Comparison of ENCODE assay signal across 11 cellular contexts in the genomic region with DNA sequence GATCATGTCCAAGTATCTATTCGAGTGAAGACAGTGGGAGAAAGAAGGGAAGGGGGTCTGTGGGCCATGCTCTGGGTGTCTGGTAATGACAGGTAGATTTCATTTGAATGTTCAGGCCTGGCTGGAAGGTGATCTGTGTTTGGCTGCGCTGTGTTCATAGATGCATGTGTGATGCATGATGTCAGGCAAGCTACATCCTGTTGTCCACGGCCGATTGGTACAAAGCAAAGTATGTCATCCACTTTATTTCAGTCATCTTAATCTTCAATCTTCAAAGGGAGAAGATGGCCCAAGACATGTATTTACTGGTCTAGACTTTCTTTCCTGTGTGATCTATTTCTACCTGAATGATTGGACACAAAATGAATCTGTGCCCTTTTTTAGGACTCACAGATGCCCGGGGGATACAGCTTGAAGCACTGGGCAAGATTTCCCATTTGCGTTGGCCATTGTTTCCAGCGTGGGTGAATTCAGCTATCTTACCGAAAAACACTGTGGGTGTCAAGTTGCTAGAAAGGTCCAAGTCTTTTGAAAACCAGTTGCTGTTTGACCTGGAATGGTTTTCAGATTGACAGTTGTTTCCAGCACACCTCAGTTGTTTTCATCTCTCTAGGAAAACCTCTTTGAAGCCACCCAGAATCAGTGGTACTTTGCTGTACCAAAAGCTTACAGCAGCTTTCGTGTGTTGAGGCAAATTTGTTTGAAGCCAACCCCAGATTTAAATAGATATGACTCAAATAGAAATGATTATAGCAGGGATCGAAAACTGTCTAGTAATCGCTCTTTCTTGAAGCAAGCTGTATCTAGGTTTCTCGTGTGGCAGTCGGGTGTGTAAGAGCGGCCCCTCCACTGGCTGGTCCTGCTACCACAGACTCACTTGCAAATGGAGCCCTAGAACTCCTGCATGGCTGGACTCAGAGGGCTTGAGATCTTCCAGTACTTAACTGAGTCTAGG. TPM values are rescaled to one million over a fixed set of nuclear protein-coding genes. Genes with fewer than 3 reads are reported as not detected.
DNase-seq lines count a peak whose midpoint lies in the region; ATAC-seq and TF ChIP-seq lines count a peak whose summit lies in the region.
"Had no signal": no experiment of that assay in that cellular context is flagged by ENCODE, and none has a peak within 500 bp of the region (broad histone marks: within the 10 kb centered on the region; RNA-seq: fewer than 3 reads in every experiment).

No MANE protein-coding gene starts in this region.

- DNase-seq in activated naive CD4-positive, alpha-beta T cell treated with anti-CD3 and anti-CD28 coated beads, Interleukin-2, amount 50 U/mL, for 72 hours (ENCODE audit: low spot score in 2 of 2), result no peak
- DNase-seq in activated naive CD4-positive, alpha-beta T cell treated with anti-CD3 and anti-CD28 coated beads, Interleukin-2, amount 50 U/mL, for 16 hours, result no peak
- DNase-seq in Kasumi-1 (lab: John Stamatoyannopoulos, UW), result no peak
- DNase-seq in suprapubic skin (ENCODE audit: low spot score in 2 of 2), result no peak
- DNase-seq in ecto neural progenitor cell (ENCODE audit: low spot score), result no peak
- DNase-seq: KG1, retina had no signal

- H3K27ac ChIP-seq in suprapubic skin, result no peak overlapping the region
- H3K27ac ChIP-seq: ascending aorta had no signal

- H3K9me3 ChIP-seq in suprapubic skin, result no peaks in the 10 kb centered on the region
- H3K9me3 ChIP-seq: ascending aorta had no signal

- 89% methylated on average over 14 of the region's 14 CpGs for WGBS in suprapubic skin

- H3K27me3 ChIP-seq in suprapubic skin, result no peaks in the 10 kb centered on the region
- H3K27me3 ChIP-seq: ascending aorta had no signal

- peaks cover 0 to 3% of the 10 kb centered on the region in 2 donors for H3K9me3 Mint-ChIP-seq in activated naive CD4-positive, alpha-beta T cell treated with anti-CD3 and anti-CD28 coated beads, Interleukin-2, amount 50 U/mL, for 72 hours
- no peaks in the 10 kb centered on the region for H3K9me3 Mint-ChIP-seq in stimulated activated memory B cell treated with anti-CD40 and anti-IgM and Interleukin-4, amounts not matched to agents 10 μg/mL and 1 μg/mL and 100 μg/mL, for 72 hours

- no peaks in the 10 kb centered on the region for H3K36me3 ChIP-seq in suprapubic skin
- H3K36me3 ChIP-seq: ascending aorta had no signal

- peaks cover 43% of the 10 kb centered on the region for H3K4me1 Mint-ChIP-seq in stimulated activated memory B cell treated with anti-CD40 and anti-IgM and Interleukin-4, amounts not matched to agents 10 μg/mL and 1 μg/mL and 100 μg/mL, for 72 hours

- H3K4me3 ChIP-seq in suprapubic skin, result no peak overlapping the region
- H3K4me3 ChIP-seq: ascending aorta had no signal

- no peak overlapping the region for H3K27ac Mint-ChIP-seq in activated naive CD4-positive, alpha-beta T cell treated with anti-CD3 and anti-CD28 coated beads, Interleukin-2, amount 50 U/mL, for 72 hours
- H3K27ac Mint-ChIP-seq in stimulated activated memory B cell treated with anti-CD40 and anti-IgM and Interleukin-4, amounts not matched to agents 10 μg/mL and 1 μg/mL and 100 μg/mL, for 72 hours, result no peak overlapping the region

- no peaks in the 10 kb centered on the region for H3K27me3 Mint-ChIP-seq in stimulated activated memory B cell treated with anti-CD40 and anti-IgM and Interleukin-4, amounts not matched to agents 10 μg/mL and 1 μg/mL and 100 μg/mL, for 72 hours

- peaks cover 0 to 8% of the 10 kb centered on the region in 2 donors for H3K36me3 Mint-ChIP-seq in activated naive CD4-positive, alpha-beta T cell treated with anti-CD3 and anti-CD28 coated beads, Interleukin-2, amount 50 U/mL, for 72 hours
- H3K36me3 Mint-ChIP-seq in stimulated activated memory B cell treated with anti-CD40 and anti-IgM and Interleukin-4, amounts not matched to agents 10 μg/mL and 1 μg/mL and 100 μg/mL, for 72 hours, result peaks cover 12% of the 10 kb centered on the region

- no peak for TF ChIP-seq CTCF in suprapubic skin (IDR thresholded peaks at IDR 0.05)

- H3K4me3 Mint-ChIP-seq in stimulated activated memory B cell treated with anti-CD40 and anti-IgM and Interleukin-4, amounts not matched to agents 10 μg/mL and 1 μg/mL and 100 μg/mL, for 72 hours, result peak overlapping the region; percentile 8

- H3K4me1 ChIP-seq in suprapubic skin, result peaks cover 13% of the 10 kb centered on the region
- H3K4me1 ChIP-seq: ascending aorta had no signal

- no peak for TF ChIP-seq POLR2A in suprapubic skin (IDR thresholded peaks at IDR 0.05)

- ATAC-seq in activated naive CD4-positive, alpha-beta T cell treated with anti-CD3 and anti-CD28 coated beads, Interleukin-2, amount 50 U/mL, for 72 hours, result peak; percentile 70 to 74
- peak; percentile 38 for ATAC-seq in GM21447 (IDR thresholded peaks at IDR 0.05; ENCODE audit: unreplicated experiment)
- ATAC-seq in HG03196 (IDR thresholded peaks at IDR 0.05; ENCODE audit: unreplicated experiment), result peak; percentile 36
- ATAC-seq in stimulated activated memory B cell treated with anti-CD40 and anti-IgM and Interleukin-4, amounts not matched to agents 10 μg/mL and 1 μg/mL and 100 μg/mL, for 72 hours, result peak; percentile 49

- TF ChIP-seq EP300 in suprapubic skin (IDR thresholded peaks at IDR 0.05), result no peak

RNA-seq across cellular contexts. Expression of a gene that starts 27.2 kb away (rescaled TPM):
- total RNA-seq in activated naive CD4-positive, alpha-beta T cell treated with anti-CD3 and anti-CD28 coated beads, Interleukin-2, amount 50 U/mL, for 72 hours, result 10 to 100 TPM; 22.2 to 33.3 TPM
- 10 to 100 TPM; 53.3 to 95.2 (median 71.3) TPM for total RNA-seq in suprapubic skin
